In the genomic region with DNA sequence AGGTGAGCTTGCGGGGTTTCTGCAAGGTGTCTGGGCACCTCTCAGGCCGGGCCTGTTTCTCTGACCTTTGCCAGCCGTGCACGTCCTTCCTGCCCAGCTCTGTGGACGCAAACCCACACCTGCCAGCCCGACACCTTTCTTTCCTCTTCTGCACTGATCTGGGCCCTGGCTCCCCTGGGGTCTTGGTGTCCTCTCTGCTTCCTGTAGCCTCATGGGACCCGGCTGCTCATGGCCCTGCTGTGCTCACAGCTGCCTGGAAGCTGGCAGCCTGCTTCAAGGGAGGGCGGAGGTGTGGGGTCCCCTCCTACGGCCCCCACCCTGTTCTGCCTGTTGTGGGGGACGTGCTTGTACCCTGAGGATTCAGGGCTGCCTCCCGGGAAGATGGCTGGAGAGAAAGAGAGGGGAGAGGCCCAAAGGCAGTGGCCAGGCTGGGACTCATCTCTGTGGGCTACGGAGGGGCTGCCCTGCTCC, we compare ENCODE assay signal across 15 cellular contexts.
DNase-seq lines count a peak whose midpoint lies in the region; ATAC-seq and TF ChIP-seq lines count a peak whose summit lies in the region.
"Had no signal": no experiment of that assay in that cellular context is flagged by ENCODE, and none has a peak within 500 bp of the region (broad histone marks: within the 10 kb centered on the region; RNA-seq: fewer than 3 reads in every experiment).

No MANE protein-coding gene starts in this region.

- CTCF ChIA-PET in activated B cell treated with CpG ODN at 0.5 μM for 24 hours (lab: Charles Lee): interaction anchor here (1.0 to 1.1 kb wide), 2 partner anchors 53 to 83 kb away, joined by 3 to 4 read pairs; no protein-coding TSS in a partner anchor
- CTCF ChIA-PET in naive thymus-derived CD4-positive, alpha-beta T cell (lab: Charles Lee): interaction anchor here (1.3 kb wide), 1 partner anchor 11 kb away, joined by 3 read pairs; no protein-coding TSS in a partner anchor

- H3K27ac ChIP-seq in cardiac muscle cell: peak overlapping the region; percentile 51
- H3K27ac ChIP-seq in right cardiac atrium (ENCODE audit: low read length): no peak overlapping the region
- peak overlapping the region; percentile 35 for H3K27ac ChIP-seq in naive thymus-derived CD4-positive, alpha-beta T cell (ENCODE audit: low read depth, low read length)

- 90% methylated on average over 12 of the region's 12 CpGs for WGBS in right cardiac atrium

- H3K4me1 Mint-ChIP-seq in activated B cell treated with CpG ODN at 0.5 μM for 24 hours: peaks cover 41% of the 10 kb centered on the region
- H3K4me1 Mint-ChIP-seq in naive thymus-derived CD4-positive, alpha-beta T cell: peaks cover 15 to 44% (median 28%) of the 10 kb centered on the region in 7 donors

- H3K4me1 ChIP-seq in cardiac muscle cell (ENCODE audit: low read depth): peaks cover 31% of the 10 kb centered on the region
- no peaks in the 10 kb centered on the region for H3K4me1 ChIP-seq in right cardiac atrium (ENCODE audit: control insufficient read depth, insufficient read depth, low read length)
- H3K4me1 ChIP-seq in naive thymus-derived CD4-positive, alpha-beta T cell (ENCODE audit: control insufficient read depth in 2 of 2, insufficient read depth in 2 of 2, low read length in 2 of 2): peaks cover 19 to 36% of the 10 kb centered on the region in 2 donors

- H3K4me3 Mint-ChIP-seq in activated B cell treated with CpG ODN at 0.5 μM for 24 hours: no peak overlapping the region
- peak overlapping the region in 3 of 10 donors; percentile 19 to 42 (median 25) for H3K4me3 Mint-ChIP-seq in naive thymus-derived CD4-positive, alpha-beta T cell
- H3K4me3 Mint-ChIP-seq: CD8-positive, alpha-beta T cell had no signal

- peaks cover 8% of the 10 kb centered on the region for H3K36me3 ChIP-seq in cardiac muscle cell
- peaks cover 6 to 81% (median 29%) of the 10 kb centered on the region in 3 experiments for H3K36me3 ChIP-seq in naive thymus-derived CD4-positive, alpha-beta T cell (ENCODE audit: control insufficient read depth in 2 of 3, insufficient read depth in 3 of 3, low read length in 3 of 3)

- DNase-seq in cardiac muscle cell (ENCODE audit: low read depth in 1 of 2, low spot score in 1 of 2) (no peak), right cardiac atrium (no peak), activated B cell treated with CpG ODN at 0.5 μM for 24 hours (no peak), T-helper 1 cell (no peak), DMS153 (lab: John Stamatoyannopoulos, UW) (no peak)
- DNase-seq in naive thymus-derived CD4-positive, alpha-beta T cell: no peak
- DNase-seq: CD8-positive, alpha-beta T cell; DMS79; NCI-H1048; NCI-H1436 treated with DMSO at 0.1 percent for 48 hours; NCI-H2029 treated with DMSO at 0.1 percent for 48 hours; NCI-H510A; NCI-H774; PC-3 had no signal

- H3K36me3 Mint-ChIP-seq in activated B cell treated with CpG ODN at 0.5 μM for 24 hours (ENCODE audit: low read depth): peaks cover 36% of the 10 kb centered on the region
- H3K36me3 Mint-ChIP-seq in naive thymus-derived CD4-positive, alpha-beta T cell: peaks cover 0 to 24% (median 13%) of the 10 kb centered on the region in 5 donors

- TF ChIP-seq CTCF in cardiac muscle cell (IDR thresholded peaks at IDR 0.05; ENCODE audit: low read depth, low read length) (no peak), activated B cell treated with CpG ODN at 0.5 μM for 24 hours (IDR thresholded peaks at IDR 0.05) (no peak)

- no peaks in the 10 kb centered on the region for H3K27me3 Mint-ChIP-seq in activated B cell treated with CpG ODN at 0.5 μM for 24 hours
- no peaks in the 10 kb centered on the region for H3K27me3 Mint-ChIP-seq in naive thymus-derived CD4-positive, alpha-beta T cell

- POLR2A ChIA-PET in activated B cell treated with CpG ODN at 0.5 μM for 24 hours (lab: Charles Lee): interaction anchor here (0.7 to 1.1 kb wide), 3 partner anchors 10 to 157 kb away, joined by 3 read pairs; no protein-coding TSS in a partner anchor
- POLR2A ChIA-PET in naive thymus-derived CD4-positive, alpha-beta T cell (lab: Charles Lee): interaction anchor here (1.0 to 1.2 kb wide), 5 partner anchors 9 to 23 kb away, joined by 3 to 5 read pairs (median 3); no protein-coding TSS in a partner anchor

- H3K4me3 ChIP-seq in cardiac muscle cell (no peak overlapping the region), right cardiac atrium (ENCODE audit: low read length) (no peak overlapping the region)
- H3K4me3 ChIP-seq in naive thymus-derived CD4-positive, alpha-beta T cell (ENCODE audit: low read length): no peak overlapping the region

- H3K27me3 ChIP-seq in cardiac muscle cell (no peaks in the 10 kb centered on the region), right cardiac atrium (ENCODE audit: control insufficient read depth, insufficient read depth) (no peaks in the 10 kb centered on the region)
- no peaks in the 10 kb centered on the region for H3K27me3 ChIP-seq in naive thymus-derived CD4-positive, alpha-beta T cell (ENCODE audit: control insufficient read depth in 2 of 2, insufficient read depth in 2 of 2, low read length in 2 of 2)

- intact Hi-C loops in right cardiac atrium (cut with DNase I) (no loop called here), activated B cell treated with CpG ODN at 0.5 μM for 24 hours (cut with micrococcal nuclease) (no loop called here)
- intact Hi-C loops in naive thymus-derived CD4-positive, alpha-beta T cell (cut with micrococcal nuclease): no loop called here

- no peak for ATAC-seq in right cardiac atrium
- ATAC-seq in activated B cell treated with CpG ODN at 0.5 μM for 24 hours (ENCODE audit: low read depth): peak; percentile 27
- ATAC-seq in naive thymus-derived CD4-positive, alpha-beta T cell: no peak
- no peak for ATAC-seq in HG03457 (IDR thresholded peaks at IDR 0.05; ENCODE audit: unreplicated experiment)
- ATAC-seq: CD8-positive, alpha-beta T cell; PC-3 had no signal

- peak overlapping the region; percentile 53 for H3K27ac Mint-ChIP-seq in activated B cell treated with CpG ODN at 0.5 μM for 24 hours
- peak overlapping the region in 4 of 9 donors; percentile 20 to 71 (median 48) for H3K27ac Mint-ChIP-seq in naive thymus-derived CD4-positive, alpha-beta T cell
- H3K27ac Mint-ChIP-seq: CD8-positive, alpha-beta T cell had no signal

- H3K9me3 ChIP-seq in cardiac muscle cell (ENCODE audit: low read depth): no peaks in the 10 kb centered on the region
- no peaks in the 10 kb centered on the region for H3K9me3 ChIP-seq in right cardiac atrium (ENCODE audit: control insufficient read depth, low read length)
- no peaks in the 10 kb centered on the region for H3K9me3 ChIP-seq in naive thymus-derived CD4-positive, alpha-beta T cell (ENCODE audit: control insufficient read depth in 2 of 3, low read length in 3 of 3)

- H3K9me3 Mint-ChIP-seq in activated B cell treated with CpG ODN at 0.5 μM for 24 hours: no peaks in the 10 kb centered on the region
- H3K9me3 Mint-ChIP-seq in naive thymus-derived CD4-positive, alpha-beta T cell: peaks cover 0 to 4% (median 0%) of the 10 kb centered on the region in 11 donors
- H3K9me3 Mint-ChIP-seq: CD8-positive, alpha-beta T cell had no signal
